In the genomic region with DNA sequence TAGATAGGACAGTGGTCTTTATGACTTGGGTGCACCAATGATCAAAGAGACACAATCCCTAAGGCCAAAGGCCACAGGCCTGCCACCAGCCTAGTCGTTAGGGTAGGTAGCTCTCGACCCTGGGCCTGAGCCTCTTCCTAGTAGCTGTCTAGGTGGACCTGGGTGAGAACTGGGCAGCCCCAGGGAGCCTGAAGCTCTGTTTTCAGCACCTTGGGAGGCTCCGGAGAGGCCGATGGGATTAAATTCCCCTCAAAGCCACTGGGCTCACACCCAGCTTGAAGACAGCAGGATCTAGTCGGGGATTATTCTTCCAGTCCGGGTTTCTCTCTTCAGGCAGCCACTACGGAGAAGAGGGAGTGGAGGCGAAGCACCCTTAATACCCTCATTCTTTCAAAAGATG, we compare ENCODE assay signal across 12 cellular contexts.
DNase-seq lines count a peak whose midpoint lies in the region; ATAC-seq, FAIRE-seq and TF ChIP-seq lines count a peak whose summit lies in the region.
"Had no signal": no experiment of that assay in that cellular context is flagged by ENCODE, and none has a peak within 500 bp of the region (broad histone marks: within the 10 kb centered on the region; RNA-seq: fewer than 3 reads in every experiment).

No MANE protein-coding gene starts in this region.

- no peaks in the 10 kb centered on the region; a peak in 1 of 5 replicates for H3K27me3 ChIP-seq in HepG2 (ENCODE audit: control insufficient read depth in 1 of 2, insufficient read depth in 2 of 2, low read length in 2 of 2)
- H3K27me3 ChIP-seq in right lobe of liver: no peaks in the 10 kb centered on the region
- H3K27me3 ChIP-seq in WERI-Rb-1 (ENCODE audit: insufficient read depth, low read depth, severe bottlenecking): no peaks in the 10 kb centered on the region
- H3K27me3 ChIP-seq in mesendoderm (ENCODE audit: insufficient read depth, low read length, poor library complexity): no peaks in the 10 kb centered on the region
- H3K27me3 ChIP-seq: BLaER1, SJCRH30 had no signal

- H2BK5ac ChIP-seq in mesendoderm (ENCODE audit: low read length): no peak overlapping the region

- TF ChIP-seq POLR2A in HepG2 (IDR thresholded peaks at IDR 0.05; ENCODE audit: insufficient read depth in 1 of 2, low read depth in 2 of 2, low read length in 2 of 2): no peak
- TF ChIP-seq POLR2A in right lobe of liver (IDR thresholded peaks at IDR 0.05): no peak

- TF ChIP-seq CTCF in HepG2 (CRISPR knock-in tag; IDR thresholded peaks at IDR 0.05) (no peak), right lobe of liver (IDR thresholded peaks at IDR 0.05) (no peak), WERI-Rb-1 (IDR thresholded peaks at IDR 0.05; ENCODE audit: low read depth, low read length) (no peak)

- ATAC-seq in HepG2 (peak; percentile 66), right lobe of liver (no peak), GM21423 (IDR thresholded peaks at IDR 0.05; ENCODE audit: unreplicated experiment) (no peak)
- ATAC-seq in activated T-cell treated with anti-CD3 and anti-CD28 coated beads, Interleukin-2, amount 50 U/mL, for 72 hours (replicated peaks in 1 of 2): no peak
- ATAC-seq: CD8-positive, alpha-beta T cell had no signal

- H3K36me3 ChIP-seq in HepG2 (replicated peaks in 1 of 2; ENCODE audit: control insufficient read depth in 1 of 2, insufficient read depth in 2 of 2, low read length in 2 of 2) (no peaks in the 10 kb centered on the region), right lobe of liver (no peaks in the 10 kb centered on the region), WERI-Rb-1 (no peaks in the 10 kb centered on the region), mesendoderm (ENCODE audit: control insufficient read depth, insufficient read depth, low read length) (no peaks in the 10 kb centered on the region)
- H3K36me3 ChIP-seq: BLaER1, SJCRH30 had no signal

- H3K4ac ChIP-seq in mesendoderm (ENCODE audit: low read depth, low read length): no peak overlapping the region

- H3K4me3 ChIP-seq in HepG2 (replicated peaks in 1 of 3; ENCODE audit: insufficient read depth in 1 of 3, low read depth in 2 of 3, low read length in 3 of 3) (no peak overlapping the region), right lobe of liver (no peak overlapping the region), WERI-Rb-1 (ENCODE audit: low read depth, low read length) (peak overlapping the region; percentile 42), mesendoderm (ENCODE audit: low read length) (no peak overlapping the region)
- H3K4me3 ChIP-seq: BLaER1, SJCRH30 had no signal

- no peaks in the 10 kb centered on the region for H3K79me2 ChIP-seq in HepG2 (ENCODE audit: insufficient read depth, low read length)
- no peaks in the 10 kb centered on the region for H3K79me2 ChIP-seq in mesendoderm (ENCODE audit: control insufficient read depth, insufficient read depth, low read length)

- no peak overlapping the region for H2BK15ac ChIP-seq in mesendoderm (replicated peaks; ENCODE audit: low read depth)

- POLR2A ChIA-PET in HepG2 (lab: Yijun Ruan, JAX): no interaction called here

- H3K9ac ChIP-seq in HepG2 (ENCODE audit: insufficient read depth, low read depth, low read length) (no peak overlapping the region), mesendoderm (ENCODE audit: low read length) (no peak overlapping the region)
- H3K9ac ChIP-seq: BLaER1 had no signal

- no peak for DNase-seq in HepG2 (ENCODE audit: low spot score)
- DNase-seq in right lobe of liver: no peak
- peak; percentile 79 for DNase-seq in WERI-Rb-1
- DNase-seq in mesendoderm: peak; percentile 88
- no peak for DNase-seq in activated T-cell treated with anti-CD3 and anti-CD28 coated beads, Interleukin-2, amount 50 U/mL, for 72 hours
- DNase-seq in retina: no peak
- DNase-seq in GDM1 (lab: John Stamatoyannopoulos, UW): no peak
- DNase-seq: CD8-positive, alpha-beta T cell had no signal

- no peak overlapping the region for H3K18ac ChIP-seq in mesendoderm (ENCODE audit: low read length)

- H3K23ac ChIP-seq in mesendoderm (ENCODE audit: low read length): no peak overlapping the region

- FAIRE-seq in HepG2 (lab: Jason Lieb, UNC): no peak

- H3K27ac ChIP-seq in HepG2 (ENCODE audit: extremely low read length, insufficient read depth, low read length) (no peak overlapping the region), right lobe of liver (no peak overlapping the region), WERI-Rb-1 (peak overlapping the region; percentile 74), mesendoderm (ENCODE audit: low read depth, low read length) (peak overlapping the region; percentile 77)
- H3K27ac ChIP-seq: BLaER1, RWPE1, SJCRH30 had no signal

- peaks cover 0 to 1% of the 10 kb centered on the region in 2 donors for H3K36me3 Mint-ChIP-seq in activated T-cell treated with anti-CD3 and anti-CD28 coated beads, Interleukin-2, amount 50 U/mL, for 72 hours (ENCODE audit: insufficient read depth in 2 of 2)
- H3K36me3 Mint-ChIP-seq: CD8-positive, alpha-beta T cell had no signal

- H2BK120ac ChIP-seq in mesendoderm (ENCODE audit: low read depth, low read length): no peak overlapping the region

- intact Hi-C loops in HepG2 (cut with micrococcal nuclease; ENCODE audit: unreplicated experiment) (no loop called here), right lobe of liver (cut with DNase I) (no loop called here)

- no TSS peak for BruUV-seq in HepG2 (replicated peaks; lab: Mats Ljungman, UMichigan)

- CTCF ChIA-PET in HepG2 (lab: Yijun Ruan, JAX; ENCODE audit: low intra/inter-chr PET ratio, low total read pairs): interaction anchor here (1.1 to 1.4 kb wide), 2 partner anchors 103 to 530 kb away, joined by 3 to 8 read pairs; no protein-coding TSS in a partner anchor

- H3K4me1 ChIP-seq in HepG2 (ENCODE audit: insufficient read depth, low read length): peaks cover 16% of the 10 kb centered on the region
- no peaks in the 10 kb centered on the region for H3K4me1 ChIP-seq in right lobe of liver
- H3K4me1 ChIP-seq in mesendoderm (ENCODE audit: control insufficient read depth, low read depth, low read length): peaks cover 11% of the 10 kb centered on the region
- H3K4me1 ChIP-seq: BLaER1 had no signal

- no peak overlapping the region for H3K4me3 Mint-ChIP-seq in activated T-cell treated with anti-CD3 and anti-CD28 coated beads, Interleukin-2, amount 50 U/mL, for 72 hours
- H3K4me3 Mint-ChIP-seq: CD8-positive, alpha-beta T cell had no signal

- H4K8ac ChIP-seq in mesendoderm (ENCODE audit: low read depth, low read length): no peak overlapping the region

- no peaks in the 10 kb centered on the region for H3K27me3 Mint-ChIP-seq in activated T-cell treated with anti-CD3 and anti-CD28 coated beads, Interleukin-2, amount 50 U/mL, for 72 hours (ENCODE audit: low read depth)

- H3K4me1 Mint-ChIP-seq in activated T-cell treated with anti-CD3 and anti-CD28 coated beads, Interleukin-2, amount 50 U/mL, for 72 hours (ENCODE audit: low read depth): no peaks in the 10 kb centered on the region

- TF ChIP-seq EP300 in HepG2 (IDR thresholded peaks at IDR 0.05; ENCODE audit: low read depth in 2 of 2, low read length in 2 of 2) (no peak), HepG2 (CRISPR knock-in tag; IDR thresholded peaks at IDR 0.05; ENCODE audit: borderline replicate concordance) (no peak)

- no peaks in the 10 kb centered on the region for H3K79me1 ChIP-seq in mesendoderm (ENCODE audit: low read length)

- 59% methylated on average over 6 of the region's 8 CpGs for WGBS in HepG2 (ENCODE audit: low lambda C conversion rate)
- 48% methylated on average over 8 of the region's 8 CpGs for WGBS in right lobe of liver (ENCODE audit: insufficient coverage, low coverage, low lambda C conversion rate, missing lambda C conversion rate)
- WGBS in mesendoderm (ENCODE audit: extremely low coverage, insufficient coverage, low lambda C conversion rate): no CpG with 5 or more reads among the region's 8 CpGs

- no peak overlapping the region for H3K4me2 ChIP-seq in HepG2 (ENCODE audit: low read depth, low read length)
- H3K4me2 ChIP-seq in mesendoderm (ENCODE audit: low read length): no peak overlapping the region
- H3K4me2 ChIP-seq: BLaER1 had no signal

- no peak overlapping the region for H2AFZ ChIP-seq in HepG2 (ENCODE audit: low read length)

- no peaks in the 10 kb centered on the region for H3K9me3 ChIP-seq in HepG2 (ENCODE audit: low read length)
- no peaks in the 10 kb centered on the region for H3K9me3 ChIP-seq in right lobe of liver
- H3K9me3 ChIP-seq in WERI-Rb-1 (ENCODE audit: severe bottlenecking): no peaks in the 10 kb centered on the region
- H3K9me3 ChIP-seq: BLaER1, SJCRH30 had no signal

- in situ Hi-C loops in HepG2 (cut with HindIII; ENCODE audit: extremely low pct_ligation_motif_present, low pct_unique_long_range_greater_than_20kb): loop anchor here (25.0 kb wide), 1 partner anchor 528 kb away; no protein-coding TSS in a partner anchor

- H2AK5ac ChIP-seq in mesendoderm (ENCODE audit: low read length): no peak overlapping the region

- H3K27ac Mint-ChIP-seq in activated T-cell treated with anti-CD3 and anti-CD28 coated beads, Interleukin-2, amount 50 U/mL, for 72 hours: no peak overlapping the region
- H3K27ac Mint-ChIP-seq: CD8-positive, alpha-beta T cell had no signal

- H4K20me1 ChIP-seq in HepG2 (ENCODE audit: insufficient read depth, low read length): no peaks in the 10 kb centered on the region
- H4K20me1 ChIP-seq: BLaER1 had no signal

- no peak overlapping the region for H4K5ac ChIP-seq in mesendoderm (ENCODE audit: low read length)

- TF ChIP-seq RAD21 in HepG2 (CRISPR knock-in tag; IDR thresholded peaks at IDR 0.05): no peak

- peak overlapping the region; percentile 57 for H3K56ac ChIP-seq in mesendoderm (ENCODE audit: low read length)

- no peaks in the 10 kb centered on the region for H3K9me3 Mint-ChIP-seq in activated T-cell treated with anti-CD3 and anti-CD28 coated beads, Interleukin-2, amount 50 U/mL, for 72 hours
- H3K9me3 Mint-ChIP-seq: CD8-positive, alpha-beta T cell had no signal

TF ChIP-seq in HepG2, 621 proteins besides CTCF, POLR2A, EP300 and RAD21:
- no peak for TF ChIP-seq SOX13 (IDR thresholded peaks at IDR 0.05)
- peak in 1 of 2 experiments; percentile 31; a peak in 1 of 4 replicates for TF ChIP-seq SOX13 (CRISPR knock-in tag; conservative IDR thresholded peaks at IDR 0.05 in 1 of 2, IDR thresholded peaks at IDR 0.05 in 1 of 2)
- TF ChIP-seq ZNF333 (CRISPR knock-in tag; IDR thresholded peaks at IDR 0.05; ENCODE audit: borderline replicate concordance): no peak
TF ChIP-seq in HepG2: peak in this region for 1.

Comparison
In these comparisons a context has a peak if more than half of its experiments do, and no peak if none do; other contexts are left out.
1. DNase-seq: peak in WERI-Rb-1 (single experiment) and mesendoderm (single experiment); none in HepG2 (single experiment), right lobe of liver (0 of 3), activated T-cell treated with anti-CD3 and anti-CD28 coated beads, Interleukin-2, amount 50 U/mL, for 72 hours (0 of 2), retina (single experiment) and GDM1 (single experiment).
2. H3K27ac ChIP-seq: peak in WERI-Rb-1 (single experiment) and mesendoderm (single experiment); none in HepG2 (single experiment) and right lobe of liver (0 of 3).